ENCODE assay signal across 8 cellular contexts in the genomic region with DNA sequence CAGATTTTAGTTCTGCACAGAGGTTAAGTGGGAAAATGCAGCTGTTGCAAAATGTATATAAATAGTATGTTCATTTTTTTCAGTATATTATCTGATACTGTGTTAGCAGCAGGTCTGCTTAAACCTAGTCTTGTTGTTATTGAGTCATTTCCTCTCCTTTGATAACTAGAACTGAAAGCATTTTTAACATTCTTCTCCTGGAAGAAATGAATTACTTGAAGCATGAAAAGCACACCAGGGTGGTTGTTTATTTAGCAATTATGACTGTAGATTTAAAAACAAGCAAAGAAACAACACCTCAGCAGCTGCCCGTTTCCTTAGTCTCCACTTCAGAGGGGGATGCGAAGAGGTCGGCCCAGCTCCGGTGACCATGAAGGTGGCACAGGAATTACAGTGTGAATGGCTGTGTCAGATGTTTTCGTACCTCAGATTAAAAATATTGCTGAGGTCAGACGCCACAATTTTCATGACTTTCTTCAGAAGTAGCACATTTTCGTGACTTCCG. TPM values are rescaled to one million over a fixed set of nuclear protein-coding genes. Genes with fewer than 3 reads are reported as not detected.
A peak's percentile ranks its signal among the peaks of the same experiment; 100 is the strongest.
DNase-seq lines count a peak whose midpoint lies in the region; ATAC-seq and TF ChIP-seq lines count a peak whose summit lies in the region.

No MANE protein-coding gene starts in this region.

- no peak overlapping the region for H2AFZ ChIP-seq in osteoblast (ENCODE audit: low read length)

- no peak overlapping the region for H3K4me3 ChIP-seq in MG63
- peak overlapping the region; percentile 72 for H3K4me3 ChIP-seq in adipocyte (ENCODE audit: low read length)
- H3K4me3 ChIP-seq in osteoblast (ENCODE audit: insufficient read depth, low read length) = peak overlapping the region; percentile 40

- H3K36me3 ChIP-seq in MG63 (peaks cover 42% of the 10 kb centered on the region), adipocyte (ENCODE audit: control insufficient read depth, insufficient read depth, low read length, severe bottlenecking) (peaks cover 17% of the 10 kb centered on the region), osteoblast (ENCODE audit: insufficient read depth, low read length) (peaks cover 42% of the 10 kb centered on the region)

- peak overlapping the region; percentile 53 for H3K27ac ChIP-seq in osteoblast (ENCODE audit: low read depth, low read length)

- no peak overlapping the region for H3K9ac ChIP-seq in adipocyte (ENCODE audit: low read length)

- no peaks in the 10 kb centered on the region for H4K20me1 ChIP-seq in osteoblast (ENCODE audit: insufficient read depth, low read length)

- DNase-seq in EL = peak; percentile 75
- DNase-seq in MG63 = peak; percentile 18
- DNase-seq in adipocyte (ENCODE audit: low read depth) = peak; percentile 62
- DNase-seq in osteoblast (ENCODE audit: insufficient read length, low spot score, missing footprints) = no peak
- DNase-seq in GF-D8 (lab: John Stamatoyannopoulos, UW) = no peak
- no peak for DNase-seq in NCI-H82 (lab: John Stamatoyannopoulos, UW)
- no peak for DNase-seq in SHP77 (lab: John Stamatoyannopoulos, UW)

- H3K4me1 ChIP-seq in adipocyte (ENCODE audit: control insufficient read depth, insufficient read depth, low read length) (peaks cover 11% of the 10 kb centered on the region), osteoblast (ENCODE audit: insufficient read depth, low read length) (peaks cover 39% of the 10 kb centered on the region)

- H3K4me2 ChIP-seq in osteoblast (ENCODE audit: insufficient read depth, low read length) = peak overlapping the region; percentile 76

- H3K27me3 ChIP-seq in MG63 (no peaks in the 10 kb centered on the region), adipocyte (replicated peaks; ENCODE audit: control insufficient read depth, insufficient read depth, low read length) (no peaks in the 10 kb centered on the region), osteoblast (ENCODE audit: insufficient read depth, low read length) (no peaks in the 10 kb centered on the region)

- ATAC-seq in HG03432 (IDR thresholded peaks at IDR 0.05; ENCODE audit: unreplicated experiment) = no peak

- peaks cover 3% of the 10 kb centered on the region for H3K79me2 ChIP-seq in osteoblast (ENCODE audit: insufficient read depth, low read length)

- no peak for TF ChIP-seq CTCF in osteoblast (IDR thresholded peaks at IDR 0.05; ENCODE audit: extremely low read depth, low read depth, low read length)

- H3K9me3 ChIP-seq in MG63 (no peaks in the 10 kb centered on the region), adipocyte (ENCODE audit: control insufficient read depth, low read length) (no peaks in the 10 kb centered on the region), osteoblast (ENCODE audit: low read depth, low read length) (no peaks in the 10 kb centered on the region)

RNA-seq across cellular contexts. Expression of a gene that starts 53.5 kb away (rescaled TPM):
- 15.4 and 18.5 TPM in 2 replicates for total RNA-seq in MG63 (2014; rRNA removed; shearing (Covaris generic); ENCODE audit: low replicate concordance)
- total RNA-seq in osteoblast = 41.8 and 49.6 TPM in 2 replicates

Comparison
In these comparisons a context has a peak if more than half of its experiments do, and no peak if none do; other contexts are left out.
1. DNase-seq: peak in EL (single experiment), MG63 (single experiment) and adipocyte (single experiment); none in osteoblast (single experiment), GF-D8 (single experiment), NCI-H82 (single experiment) and SHP77 (0 of 2).